Comparison of ENCODE assay signal across 12 cellular contexts in genomic region chr5:6736524-6737042, GRCh38. TPM values are rescaled to one million over a fixed set of nuclear protein-coding genes. Genes with fewer than 3 reads are reported as not detected.
DNase-seq lines count a peak whose midpoint lies in the region; ATAC-seq and TF ChIP-seq lines count a peak whose summit lies in the region.
"Had no signal": no experiment of that assay in that cellular context is flagged by ENCODE, and none has a peak within 500 bp of the region (broad histone marks: within the 10 kb centered on the region; RNA-seq: fewer than 3 reads in every experiment).

No MANE protein-coding gene starts in this region.

- H3K27me3 Mint-ChIP-seq in CD14-positive monocyte (ENCODE audit: low read depth in 3 of 3) (no peaks in the 10 kb centered on the region), WTC11 (ENCODE audit: low read depth) (no peaks in the 10 kb centered on the region), memory B cell (no peaks in the 10 kb centered on the region)

- peak overlapping the region; percentile 72 to 86 (median 84) for H3K27ac Mint-ChIP-seq in CD14-positive monocyte
- peak overlapping the region; percentile 60; the same call in 1 of the 2 replicates for H3K27ac Mint-ChIP-seq in WTC11
- H3K27ac Mint-ChIP-seq in memory B cell: peak overlapping the region; percentile 100

- peaks cover 17% of the 10 kb centered on the region for H3K4me1 ChIP-seq in smooth muscle cell (ENCODE audit: low read depth)

- no peak overlapping the region for H3K4me2 ChIP-seq in smooth muscle cell

- intact Hi-C loops in CD14-positive monocyte (cut with micrococcal nuclease): no loop called here

- POLR2A ChIA-PET in WTC11 (lab: Charles Lee): interaction anchor here (0.6 kb wide), 1 partner anchor 304 kb away, joined by 6 read pairs; no protein-coding TSS in a partner anchor

- peaks cover 76% of the 10 kb centered on the region for H3K79me2 ChIP-seq in smooth muscle cell (ENCODE audit: low read depth)

- no peak overlapping the region for H2AFZ ChIP-seq in smooth muscle cell (ENCODE audit: low read depth)

- TF ChIP-seq CTCF in CD14-positive monocyte (IDR thresholded peaks at IDR 0.05) (no peak), WTC11 (IDR thresholded peaks at IDR 0.05) (no peak), smooth muscle cell (IDR thresholded peaks at IDR 0.05; ENCODE audit: borderline replicate concordance, insufficient read depth, poor library complexity, severe bottlenecking) (no peak)

- H3K27me3 ChIP-seq in smooth muscle cell (ENCODE audit: low read depth): no peaks in the 10 kb centered on the region
- H3K27me3 ChIP-seq: Peyer's patch had no signal

- H3K36me3 ChIP-seq in smooth muscle cell (ENCODE audit: low read depth): no peaks in the 10 kb centered on the region

- WGBS in smooth muscle cell (ENCODE audit: low lambda C conversion rate): 96% methylated on average over 9 of the region's 9 CpGs

- H3K9me3 Mint-ChIP-seq in CD14-positive monocyte (no peaks in the 10 kb centered on the region), WTC11 (no peaks in the 10 kb centered on the region), memory B cell (no peaks in the 10 kb centered on the region)

- CTCF ChIA-PET in WTC11 (lab: Charles Lee): no interaction called here

- ATAC-seq in GM19395 (IDR thresholded peaks at IDR 0.05; ENCODE audit: unreplicated experiment): peak; percentile 6
- ATAC-seq in WTC11: no peak
- ATAC-seq in memory B cell (ENCODE audit: low read depth): no peak

- no peak overlapping the region for H3K4me3 Mint-ChIP-seq in CD14-positive monocyte
- H3K4me3 Mint-ChIP-seq in WTC11: no peak overlapping the region
- H3K4me3 Mint-ChIP-seq in memory B cell: no peak overlapping the region

- no peaks in the 10 kb centered on the region for H3F3A ChIP-seq in smooth muscle cell (ENCODE audit: low read depth)

- DNase-seq in CD14-positive monocyte (ENCODE audit: low spot score) (no peak), WTC11 (ENCODE audit: low spot score) (no peak), memory B cell (ENCODE audit: low spot score in 2 of 2) (no peak), GF-D8 (lab: John Stamatoyannopoulos, UW) (no peak), NCI-H526 (lab: John Stamatoyannopoulos, UW) (no peak), smooth muscle cell (lab: John Stamatoyannopoulos, UW; ENCODE audit: unreplicated experiment) (no peak)
- no peak for DNase-seq in stimulated activated naive CD4-positive, alpha-beta T cell treated with Interleukin-2 at 50 U/mL for 16 hours (lab: John Stamatoyannopoulos, UW)
- DNase-seq: NCI-H1092, NCI-H226, T1000 had no signal

- H3K4me3 ChIP-seq in smooth muscle cell: no peak overlapping the region
- H3K4me3 ChIP-seq: Peyer's patch had no signal

- peaks cover 96% of the 10 kb centered on the region for H4K20me1 ChIP-seq in smooth muscle cell (ENCODE audit: low read depth)

- H3K36me3 Mint-ChIP-seq in CD14-positive monocyte (peaks cover 42 to 62% of the 10 kb centered on the region in 2 donors), WTC11 (peaks cover 30% of the 10 kb centered on the region), memory B cell (peaks cover 17% of the 10 kb centered on the region)

- no peak overlapping the region for H3K9ac ChIP-seq in smooth muscle cell (ENCODE audit: low read depth)

- H3K27ac ChIP-seq in smooth muscle cell (ENCODE audit: low read depth): no peak overlapping the region

- H3K9me3 ChIP-seq in smooth muscle cell (replicated peaks; ENCODE audit: low read depth): no peaks in the 10 kb centered on the region
- H3K9me3 ChIP-seq: Peyer's patch had no signal

- peaks cover 40% of the 10 kb centered on the region for H3K4me1 Mint-ChIP-seq in CD14-positive monocyte
- peaks cover 12% of the 10 kb centered on the region for H3K4me1 Mint-ChIP-seq in WTC11
- peaks cover 38% of the 10 kb centered on the region for H3K4me1 Mint-ChIP-seq in memory B cell

TF ChIP-seq in WTC11, 78 proteins besides CTCF, POLR2A, EP300 and RAD21:
- TF ChIP-seq ESRRA (CRISPR knock-in tag; IDR thresholded peaks at IDR 0.05; ENCODE audit: borderline replicate concordance) (no peak), NR3C1 (CRISPR knock-in tag; conservative IDR thresholded peaks at IDR 0.05; ENCODE audit: low read depth) (no peak), ZNF396 (CRISPR knock-in tag; IDR thresholded peaks at IDR 0.05; ENCODE audit: borderline replicate concordance) (no peak), ZNF219 (CRISPR knock-in tag; IDR thresholded peaks at IDR 0.05; ENCODE audit: borderline replicate concordance) (no peak), NFATC4 (CRISPR knock-in tag; IDR thresholded peaks at IDR 0.05) (no peak), ATF3 (CRISPR knock-in tag; conservative IDR thresholded peaks at IDR 0.05) (no peak), SOX15 (CRISPR knock-in tag; IDR thresholded peaks at IDR 0.05) (no peak)
- TF ChIP-seq, protein P1, sequence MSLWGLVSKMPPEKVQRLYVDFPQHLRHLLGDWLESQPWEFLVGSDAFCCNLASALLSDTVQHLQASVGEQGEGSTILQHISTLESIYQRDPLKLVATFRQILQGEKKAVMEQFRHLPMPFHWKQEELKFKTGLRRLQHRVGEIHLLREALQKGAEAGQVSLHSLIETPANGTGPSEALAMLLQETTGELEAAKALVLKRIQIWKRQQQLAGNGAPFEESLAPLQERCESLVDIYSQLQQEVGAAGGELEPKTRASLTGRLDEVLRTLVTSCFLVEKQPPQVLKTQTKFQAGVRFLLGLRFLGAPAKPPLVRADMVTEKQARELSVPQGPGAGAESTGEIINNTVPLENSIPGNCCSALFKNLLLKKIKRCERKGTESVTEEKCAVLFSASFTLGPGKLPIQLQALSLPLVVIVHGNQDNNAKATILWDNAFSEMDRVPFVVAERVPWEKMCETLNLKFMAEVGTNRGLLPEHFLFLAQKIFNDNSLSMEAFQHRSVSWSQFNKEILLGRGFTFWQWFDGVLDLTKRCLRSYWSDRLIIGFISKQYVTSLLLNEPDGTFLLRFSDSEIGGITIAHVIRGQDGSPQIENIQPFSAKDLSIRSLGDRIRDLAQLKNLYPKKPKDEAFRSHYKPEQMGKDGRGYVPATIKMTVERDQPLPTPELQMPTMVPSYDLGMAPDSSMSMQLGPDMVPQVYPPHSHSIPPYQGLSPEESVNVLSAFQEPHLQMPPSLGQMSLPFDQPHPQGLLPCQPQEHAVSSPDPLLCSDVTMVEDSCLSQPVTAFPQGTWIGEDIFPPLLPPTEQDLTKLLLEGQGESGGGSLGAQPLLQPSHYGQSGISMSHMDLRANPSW (CRISPR knock-in tag; conservative IDR thresholded peaks at IDR 0.05; ENCODE audit: low read depth): no peak
- TF ChIP-seq, protein P2, sequence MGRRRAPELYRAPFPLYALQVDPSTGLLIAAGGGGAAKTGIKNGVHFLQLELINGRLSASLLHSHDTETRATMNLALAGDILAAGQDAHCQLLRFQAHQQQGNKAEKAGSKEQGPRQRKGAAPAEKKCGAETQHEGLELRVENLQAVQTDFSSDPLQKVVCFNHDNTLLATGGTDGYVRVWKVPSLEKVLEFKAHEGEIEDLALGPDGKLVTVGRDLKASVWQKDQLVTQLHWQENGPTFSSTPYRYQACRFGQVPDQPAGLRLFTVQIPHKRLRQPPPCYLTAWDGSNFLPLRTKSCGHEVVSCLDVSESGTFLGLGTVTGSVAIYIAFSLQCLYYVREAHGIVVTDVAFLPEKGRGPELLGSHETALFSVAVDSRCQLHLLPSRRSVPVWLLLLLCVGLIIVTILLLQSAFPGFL (CRISPR knock-in tag; IDR thresholded peaks at IDR 0.05; ENCODE audit: borderline replicate concordance): no peak
- TF ChIP-seq, protein P3, sequence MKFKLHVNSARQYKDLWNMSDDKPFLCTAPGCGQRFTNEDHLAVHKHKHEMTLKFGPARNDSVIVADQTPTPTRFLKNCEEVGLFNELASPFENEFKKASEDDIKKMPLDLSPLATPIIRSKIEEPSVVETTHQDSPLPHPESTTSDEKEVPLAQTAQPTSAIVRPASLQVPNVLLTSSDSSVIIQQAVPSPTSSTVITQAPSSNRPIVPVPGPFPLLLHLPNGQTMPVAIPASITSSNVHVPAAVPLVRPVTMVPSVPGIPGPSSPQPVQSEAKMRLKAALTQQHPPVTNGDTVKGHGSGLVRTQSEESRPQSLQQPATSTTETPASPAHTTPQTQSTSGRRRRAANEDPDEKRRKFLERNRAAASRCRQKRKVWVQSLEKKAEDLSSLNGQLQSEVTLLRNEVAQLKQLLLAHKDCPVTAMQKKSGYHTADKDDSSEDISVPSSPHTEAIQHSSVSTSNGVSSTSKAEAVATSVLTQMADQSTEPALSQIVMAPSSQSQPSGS (CRISPR knock-in tag; IDR thresholded peaks at IDR 0.05; ENCODE audit: borderline replicate concordance, low read depth): no peak
- TF ChIP-seq, protein P4, sequence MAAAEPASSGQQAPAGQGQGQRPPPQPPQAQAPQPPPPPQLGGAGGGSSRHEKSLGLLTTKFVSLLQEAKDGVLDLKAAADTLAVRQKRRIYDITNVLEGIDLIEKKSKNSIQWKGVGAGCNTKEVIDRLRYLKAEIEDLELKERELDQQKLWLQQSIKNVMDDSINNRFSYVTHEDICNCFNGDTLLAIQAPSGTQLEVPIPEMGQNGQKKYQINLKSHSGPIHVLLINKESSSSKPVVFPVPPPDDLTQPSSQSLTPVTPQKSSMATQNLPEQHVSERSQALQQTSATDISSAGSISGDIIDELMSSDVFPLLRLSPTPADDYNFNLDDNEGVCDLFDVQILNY (CRISPR knock-in tag; IDR thresholded peaks at IDR 0.05): no peak

RNA-seq across cellular contexts. Expression of gene TENT4A, which starts 23.4 kb away (rescaled TPM):
- under 1 TPM; 0.17 to 0.44 TPM for polyA plus RNA-seq in CD14-positive monocyte
- 28.7 to 29.4 TPM (median 29.2 TPM) in 3 replicates for total RNA-seq in WTC11 (2021)
- 16.2 and 16.9 TPM in 2 replicates for total RNA-seq in smooth muscle cell
- 10.0 and 10.4 TPM in 2 replicates for polyA plus RNA-seq in smooth muscle cell
